Comparison of ENCODE assay signal across 15 cellular contexts in genomic region chr14:71202881-71203280, GRCh38.
DNase-seq lines count a peak whose midpoint lies in the region; ATAC-seq and TF ChIP-seq lines count a peak whose summit lies in the region.
"Had no signal": no experiment of that assay in that cellular context is flagged by ENCODE, and none has a peak within 500 bp of the region (broad histone marks: within the 10 kb centered on the region; RNA-seq: fewer than 3 reads in every experiment).

No MANE protein-coding gene starts in this region.

- H3K36me3 Mint-ChIP-seq in HFFc6 (ENCODE audit: low read depth) (peaks cover 4% of the 10 kb centered on the region; the same call in 1 of the 2 replicates), chondrocyte (ENCODE audit: low read depth) (no peaks in the 10 kb centered on the region)
- H3K36me3 Mint-ChIP-seq in activated T-cell treated with anti-CD3 and anti-CD28 coated beads, Interleukin-2, amount 50 U/mL, for 24 hours (ENCODE audit: low read depth) = no peaks in the 10 kb centered on the region

- peaks cover 40% of the 10 kb centered on the region for H3K4me1 Mint-ChIP-seq in HFFc6 (ENCODE audit: low read depth)
- peaks cover 26% of the 10 kb centered on the region for H3K4me1 Mint-ChIP-seq in chondrocyte (ENCODE audit: low read depth)
- H3K4me1 Mint-ChIP-seq in activated T-cell treated with anti-CD3 and anti-CD28 coated beads, Interleukin-2, amount 50 U/mL, for 24 hours (ENCODE audit: low read depth) = peaks cover 3% of the 10 kb centered on the region

- no peak for ATAC-seq in HG03342 (IDR thresholded peaks at IDR 0.05; ENCODE audit: unreplicated experiment)
- ATAC-seq: HepG2 had no signal

- H3K4me3 ChIP-seq in AG10803 (ENCODE audit: low read length) = no peak overlapping the region
- H3K4me3 ChIP-seq: BLaER1 treated with 17β-estradiol and CSF1 and Interleukin-3, amounts not matched to agents 10 nM and 100 nM had no signal

- peak overlapping the region; percentile 10 for H3K27ac Mint-ChIP-seq in HFFc6
- peak overlapping the region; percentile 24 for H3K27ac Mint-ChIP-seq in chondrocyte (ENCODE audit: unreplicated experiment)
- no peak overlapping the region for H3K27ac Mint-ChIP-seq in activated T-cell treated with anti-CD3 and anti-CD28 coated beads, Interleukin-2, amount 50 U/mL, for 24 hours

- TF ChIP-seq CTCF in AG10803 (conservative IDR thresholded peaks at IDR 0.05; ENCODE audit: low read length) = no peak
- no peak for TF ChIP-seq CTCF in HFFc6 (IDR thresholded peaks at IDR 0.05)
- TF ChIP-seq CTCF in chondrocyte (IDR thresholded peaks at IDR 0.05) = no peak

- H3K27me3 Mint-ChIP-seq in HFFc6 (ENCODE audit: insufficient read depth) = no peaks in the 10 kb centered on the region
- H3K27me3 Mint-ChIP-seq in chondrocyte (ENCODE audit: low read depth) = peaks cover 16% of the 10 kb centered on the region
- H3K27me3 Mint-ChIP-seq in activated T-cell treated with anti-CD3 and anti-CD28 coated beads, Interleukin-2, amount 50 U/mL, for 24 hours = no peaks in the 10 kb centered on the region

- H3K9me3 Mint-ChIP-seq in HFFc6 (no peaks in the 10 kb centered on the region), chondrocyte (ENCODE audit: low read depth) (peaks cover 6% of the 10 kb centered on the region)
- peaks cover 7% of the 10 kb centered on the region for H3K9me3 Mint-ChIP-seq in activated T-cell treated with anti-CD3 and anti-CD28 coated beads, Interleukin-2, amount 50 U/mL, for 24 hours

- DNase-seq in AG10803 (ENCODE audit: low read depth) = peak; percentile 64
- peak; percentile 9 for DNase-seq in HFFc6
- DNase-seq in chondrocyte (ENCODE audit: low spot score) = no peak
- DNase-seq in left kidney (ENCODE audit: low read depth, low spot score) = peak; percentile 76
- no peak for DNase-seq in stimulated activated CD4-positive, alpha-beta T cell treated with anti-CD3 and anti-CD28 coated beads, Interleukin-15, amount 100 ng/mL, for 24 hours
- DNase-seq in COLO829 (ENCODE audit: low spot score) = no peak
- no peak for DNase-seq in activated T-cell treated with anti-CD3 and anti-CD28 coated beads, Interleukin-2, amount 50 U/mL, for 24 hours
- DNase-seq: DMS 273 treated with DMSO at 0.1 percent for 48 hours, NCI-H1092, NCI-H345, NCI-H526, SIG-M5 had no signal

- H3K4me3 Mint-ChIP-seq in HFFc6 (peak overlapping the region; percentile 49; the same call in 1 of the 2 replicates), chondrocyte (ENCODE audit: unreplicated experiment) (no peak overlapping the region)
- H3K4me3 Mint-ChIP-seq in activated T-cell treated with anti-CD3 and anti-CD28 coated beads, Interleukin-2, amount 50 U/mL, for 24 hours = no peak overlapping the region

Comparison
In these comparisons a context has a peak if more than half of its experiments do, and no peak if none do; other contexts are left out.
1. DNase-seq: peak in AG10803 (single experiment), HFFc6 (single experiment) and left kidney (single experiment); none in chondrocyte (single experiment), stimulated activated CD4-positive, alpha-beta T cell treated with anti-CD3 and anti-CD28 coated beads, Interleukin-15, amount 100 ng/mL, for 24 hours (single experiment), COLO829 (single experiment) and activated T-cell treated with anti-CD3 and anti-CD28 coated beads, Interleukin-2, amount 50 U/mL, for 24 hours (single experiment).